In genomic region chr18:57784034-57784815, GRCh38 we compare ENCODE assay signal across 11 cellular contexts. TPM values are rescaled to one million over a fixed set of nuclear protein-coding genes. Genes with fewer than 3 reads are reported as not detected.
DNase-seq lines count a peak whose midpoint lies in the region; ATAC-seq and TF ChIP-seq lines count a peak whose summit lies in the region.
"Had no signal": no experiment of that assay in that cellular context is flagged by ENCODE, and none has a peak within 500 bp of the region (broad histone marks: within the 10 kb centered on the region; RNA-seq: fewer than 3 reads in every experiment).

No MANE protein-coding gene starts in this region.

- peak overlapping the region; percentile 67 for H4K91ac ChIP-seq in mesenchymal stem cell (ENCODE audit: low read length)

- H3K18ac ChIP-seq in mesenchymal stem cell (ENCODE audit: low read depth in 1 of 2, low read length in 2 of 2) = peak overlapping the region; percentile 40 to 74

- H2AFZ ChIP-seq in mesenchymal stem cell (ENCODE audit: low read depth, low read length) = no peak overlapping the region

- peaks cover 6% of the 10 kb centered on the region for H3K79me1 ChIP-seq in mesenchymal stem cell (replicated peaks; ENCODE audit: low read length, poor library complexity, severe bottlenecking)

- H3K23ac ChIP-seq in mesenchymal stem cell (ENCODE audit: low read length in 2 of 2) = peak overlapping the region in 1 of 2 experiments; percentile 57

- peak overlapping the region; percentile 10 for H3K4me2 ChIP-seq in mesenchymal stem cell (ENCODE audit: low read length, poor library complexity, severe bottlenecking)

- H3K27me3 ChIP-seq in mesenchymal stem cell (ENCODE audit: control insufficient read depth in 1 of 2, insufficient read depth in 1 of 2, low read length in 2 of 2) (no peaks in the 10 kb centered on the region), BE2C (no peaks in the 10 kb centered on the region)

- H2BK5ac ChIP-seq in mesenchymal stem cell (ENCODE audit: low read depth, low read length, poor library complexity, severe bottlenecking) = peak overlapping the region; percentile 48

- peak overlapping the region; percentile 19 to 73 for H3K4ac ChIP-seq in mesenchymal stem cell (ENCODE audit: low read depth in 1 of 2, low read length in 2 of 2)

- H2BK120ac ChIP-seq in mesenchymal stem cell (ENCODE audit: low read depth, low read length) = peak overlapping the region; percentile 80

- DNase-seq in A172 (ENCODE audit: low spot score) = peak; percentile 47
- DNase-seq in NCI-H226 = peak; percentile 77
- DNase-seq in choroid plexus epithelial cell (ENCODE audit: low read depth) = peak; percentile 89
- peak; percentile 80 for DNase-seq in mesenchymal stem cell
- DNase-seq in inferior parietal cortex (ENCODE audit: extremely low spot score) = no peak
- DNase-seq in activated CD4-positive, CD25-positive, alpha-beta regulatory T cell (lab: John Stamatoyannopoulos, UW) = no peak
- DNase-seq in BE2C = no peak
- DNase-seq: activated T-cell treated with anti-CD3 and anti-CD28 coated beads, Interleukin-2, amount 50 U/mL, for 48 hours; NCI-H187; occipital lobe had no signal

- TF ChIP-seq CTCF in choroid plexus epithelial cell (conservative IDR thresholded peaks at IDR 0.05; ENCODE audit: low read depth, low read length) = no peak
- no peak for TF ChIP-seq CTCF in BE2C (IDR thresholded peaks at IDR 0.05; ENCODE audit: low read depth, low read length)

- peaks cover 0 to 4% of the 10 kb centered on the region in 2 experiments for H3K36me3 ChIP-seq in mesenchymal stem cell (ENCODE audit: control insufficient read depth in 1 of 2, insufficient read depth in 2 of 2, low read depth in 1 of 2, low read length in 2 of 2)
- H3K36me3 ChIP-seq in BE2C = no peaks in the 10 kb centered on the region

- 29% methylated on average over 16 of the region's 16 CpGs for WGBS in mesenchymal stem cell

- peak overlapping the region; percentile 89 for H2AK5ac ChIP-seq in mesenchymal stem cell (ENCODE audit: low read length, severe bottlenecking)

- H3K4me1 ChIP-seq in mesenchymal stem cell (ENCODE audit: control insufficient read depth, insufficient read depth, low read depth, low read length) (peaks cover 17% of the 10 kb centered on the region), BE2C (no peaks in the 10 kb centered on the region)

- no peaks in the 10 kb centered on the region for H3K9me3 ChIP-seq in mesenchymal stem cell (ENCODE audit: control insufficient read depth, low read length)
- H3K9me3 ChIP-seq in BE2C = no peaks in the 10 kb centered on the region

- no peak overlapping the region for H3K9ac ChIP-seq in mesenchymal stem cell (ENCODE audit: low read length)

- peak overlapping the region; percentile 33 for H4K8ac ChIP-seq in mesenchymal stem cell (ENCODE audit: low read length)

- H3K14ac ChIP-seq in mesenchymal stem cell (ENCODE audit: low read length in 2 of 2) = peak overlapping the region in 1 of 2 experiments; percentile 79

- H3K4me3 ChIP-seq in choroid plexus epithelial cell (ENCODE audit: low read depth, low read length) (no peak overlapping the region), mesenchymal stem cell (ENCODE audit: insufficient read depth in 1 of 2, low read depth in 1 of 2, low read length in 2 of 2) (no peak overlapping the region), BE2C (ENCODE audit: low read depth, low read length) (no peak overlapping the region)

- peak overlapping the region; percentile 54 to 76 for H2BK12ac ChIP-seq in mesenchymal stem cell (ENCODE audit: low read length in 2 of 2)

- no peak overlapping the region for H2BK15ac ChIP-seq in mesenchymal stem cell (ENCODE audit: low read depth, poor library complexity, severe bottlenecking)

- ATAC-seq in activated CD4-positive, CD25-positive, alpha-beta regulatory T cell treated with anti-CD3 and anti-CD28 coated beads, Interleukin-2, amount 50 U/mL, for 24 hours = no peak

- H3K27ac ChIP-seq in mesenchymal stem cell (ENCODE audit: low read length, poor library complexity, severe bottlenecking) = peak overlapping the region; percentile 87

RNA-seq across cellular contexts. Expression of gene ATP8B1, which starts 18.9 kb away (rescaled TPM):
- total RNA-seq in A172 (2014; rRNA removed; shearing (Covaris generic)) = 38.2 and 38.8 TPM in 2 replicates
- polyA plus RNA-seq in mesenchymal stem cell (2013, experiment 1 of 2) = 4.3 TPM
- polyA plus RNA-seq in mesenchymal stem cell (2013, experiment 2 of 2) = 4.2 TPM
- polyA plus RNA-seq in BE2C (2012; ENCODE audit: insufficient read depth, insufficient read length, low read depth) = 0.15 TPM

Comparison
In these comparisons a context has a peak if more than half of its experiments do, and no peak if none do; other contexts are left out.
1. DNase-seq: peak in A172 (single experiment), NCI-H226 (single experiment), choroid plexus epithelial cell (single experiment) and mesenchymal stem cell (single experiment); none in inferior parietal cortex (single experiment), activated CD4-positive, CD25-positive, alpha-beta regulatory T cell (0 of 4) and BE2C (single experiment).